17 cellular contexts compared by ENCODE assay signal in the genomic region with DNA sequence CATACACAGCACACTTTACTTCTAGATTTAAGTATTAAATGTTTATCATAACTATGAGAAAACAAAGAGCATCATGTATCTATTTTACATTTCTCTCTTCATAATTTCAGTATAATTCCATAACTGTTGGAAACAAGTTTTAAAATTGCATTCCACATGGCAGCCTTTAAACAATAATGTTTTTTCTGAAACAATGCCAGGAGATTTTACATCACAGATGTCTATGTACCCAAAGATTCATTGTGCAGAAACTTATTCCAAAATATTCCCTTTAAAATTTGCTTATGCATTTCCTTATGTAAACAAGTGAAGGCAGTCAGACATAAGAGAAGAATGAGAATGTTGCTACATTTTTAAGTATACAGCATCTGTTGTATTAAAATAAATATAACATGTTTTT.
DNase-seq lines count a peak whose midpoint lies in the region; FAIRE-seq and TF ChIP-seq lines count a peak whose summit lies in the region.
"Had no signal": no experiment of that assay in that cellular context is flagged by ENCODE, and none has a peak within 500 bp of the region (broad histone marks: within the 10 kb centered on the region; RNA-seq: fewer than 3 reads in every experiment).

No MANE protein-coding gene starts in this region.

- in situ Hi-C loops in mammary epithelial cell (cut with MboI; ENCODE audit: low sequenced_read_pairs in 2 of 2): no loop called here

- H3K79me2 ChIP-seq in mammary epithelial cell (ENCODE audit: insufficient read depth, low read length): no peaks in the 10 kb centered on the region

- H3K27ac ChIP-seq in mammary epithelial cell (ENCODE audit: insufficient read depth, low read depth, low read length): no peak overlapping the region
- H3K27ac ChIP-seq: 22Rv1, KMS-11, Peyer's patch had no signal

- BruUV-seq in MCF 10A (replicated peaks; lab: Mats Ljungman, UMichigan) (no TSS peak), mammary epithelial cell (replicated peaks; lab: Mats Ljungman, UMichigan) (no TSS peak)

- H3K4me2 ChIP-seq in mammary epithelial cell (ENCODE audit: insufficient read depth, low read depth, low read length): no peak overlapping the region
- H3K4me2 ChIP-seq: KMS-11 had no signal

- no peak overlapping the region for H2AFZ ChIP-seq in mammary epithelial cell (ENCODE audit: low read depth, low read length)

- intact Hi-C loops in MCF 10A (cut with micrococcal nuclease) (loop anchor here (10.0 kb wide), 1 partner anchor 139 kb away; no protein-coding TSS in a partner anchor), mammary epithelial cell (cut with micrococcal nuclease) (no loop called here)

- H3K4me1 ChIP-seq in mammary epithelial cell (ENCODE audit: insufficient read depth, low read length): no peaks in the 10 kb centered on the region
- H3K4me1 ChIP-seq: Peyer's patch had no signal

- no peak for FAIRE-seq in frontal cortex (lab: Jason Lieb, UNC)

- no peaks in the 10 kb centered on the region for H3K27me3 ChIP-seq in mammary epithelial cell (ENCODE audit: insufficient read depth, low read length)
- H3K27me3 ChIP-seq: Peyer's patch had no signal

- H3K36me3 ChIP-seq in mammary epithelial cell (ENCODE audit: insufficient read depth, low read length): no peaks in the 10 kb centered on the region
- H3K36me3 ChIP-seq: Peyer's patch had no signal

- no peak overlapping the region for H3K4me3 Mint-ChIP-seq in MCF 10A (ENCODE audit: unreplicated experiment)

- POLR2A ChIA-PET in MCF 10A (lab: Yijun Ruan, JAX): no interaction called here

- H3K4me3 ChIP-seq in mammary epithelial cell (replicated peaks in 1 of 3; ENCODE audit: insufficient read depth in 1 of 3, low read depth in 2 of 3, low read length in 3 of 3) (no peak overlapping the region), fibroblast of the aortic adventitia (ENCODE audit: low read depth, low read length) (no peak overlapping the region)
- H3K4me3 ChIP-seq: Peyer's patch had no signal

- no peaks in the 10 kb centered on the region for H3K9me3 ChIP-seq in mammary epithelial cell (replicated peaks; ENCODE audit: insufficient read depth, low read length)
- H3K9me3 ChIP-seq: Peyer's patch had no signal

- TF ChIP-seq CTCF in MCF 10A (IDR thresholded peaks at IDR 0.05; ENCODE audit: unreplicated experiment) (no peak), mammary epithelial cell (conservative IDR thresholded peaks at IDR 0.05 in 1 of 2, IDR thresholded peaks at IDR 0.05 in 1 of 2; ENCODE audit: extremely low read depth in 1 of 2, insufficient read depth in 1 of 2, low read depth in 1 of 2, low read length in 2 of 2) (no peak), fibroblast of the aortic adventitia (IDR thresholded peaks at IDR 0.05; ENCODE audit: insufficient read depth, low read length) (no peak)

- H3K9ac ChIP-seq in mammary epithelial cell (ENCODE audit: insufficient read depth, low read length): no peak overlapping the region
- H3K9ac ChIP-seq: KMS-11 had no signal

- dilution Hi-C loops in mammary epithelial cell (cut with HindIII; ENCODE audit: low sequenced_read_pairs): no loop called here

- DNase-seq in MCF 10A (ENCODE audit: unreplicated experiment) (peak; percentile 58), mammary epithelial cell (no peak), dedifferentiated amniotic fluid mesenchymal stem cell (ENCODE audit: extremely low spot score) (peak; percentile 65), fibroblast of the aortic adventitia (ENCODE audit: low read depth) (peak; percentile 31), iPS-NIHi11 (ENCODE audit: low spot score) (no peak), frontal cortex (ENCODE audit: low spot score in 2 of 2) (no peak), cerebellum (ENCODE audit: low spot score) (no peak)
- no peak for DNase-seq in stimulated activated CD4-positive, alpha-beta T cell treated with anti-CD3 and anti-CD28 coated beads, Interleukin-12 subunit alpha, Interleukin-12 subunit beta, amount 100 ng/mL, for 4 hours
- DNase-seq: C1 segment of cervical spinal cord, NCI-H1417, NCI-H1930, NCI-H2171, NCI-H510A, NCI-H82, Peyer's patch had no signal

- H3K27me3 Mint-ChIP-seq in MCF 10A (ENCODE audit: insufficient read depth, unreplicated experiment): no peaks in the 10 kb centered on the region

- H3K36me3 Mint-ChIP-seq in MCF 10A (ENCODE audit: insufficient read depth, unreplicated experiment): no peaks in the 10 kb centered on the region

- H3K9me3 Mint-ChIP-seq in MCF 10A (ENCODE audit: unreplicated experiment): peaks cover 30% of the 10 kb centered on the region

- no peaks in the 10 kb centered on the region for H4K20me1 ChIP-seq in mammary epithelial cell (ENCODE audit: insufficient read depth, low read length)

- H3K4me1 Mint-ChIP-seq in MCF 10A (ENCODE audit: insufficient read depth, unreplicated experiment): peaks cover 32% of the 10 kb centered on the region

- CTCF ChIA-PET in MCF 10A (lab: Yijun Ruan, JAX) (no interaction called here), mammary epithelial cell (lab: Charles Lee; ENCODE audit: low non-redundant PET) (no interaction called here)

- peak overlapping the region; percentile 71 for H3K27ac Mint-ChIP-seq in MCF 10A (ENCODE audit: low read depth, unreplicated experiment)

Comparison
In these comparisons a context has a peak if more than half of its experiments do, and no peak if none do; other contexts are left out.
1. DNase-seq: peak in MCF 10A (single experiment), dedifferentiated amniotic fluid mesenchymal stem cell (single experiment) and fibroblast of the aortic adventitia (single experiment); none in mammary epithelial cell (single experiment), iPS-NIHi11 (single experiment), stimulated activated CD4-positive, alpha-beta T cell treated with anti-CD3 and anti-CD28 coated beads, Interleukin-12 subunit alpha, Interleukin-12 subunit beta, amount 100 ng/mL, for 4 hours (single experiment), frontal cortex (0 of 2) and cerebellum (single experiment).